ENCODE assay signal across 14 cellular contexts in the genomic region with DNA sequence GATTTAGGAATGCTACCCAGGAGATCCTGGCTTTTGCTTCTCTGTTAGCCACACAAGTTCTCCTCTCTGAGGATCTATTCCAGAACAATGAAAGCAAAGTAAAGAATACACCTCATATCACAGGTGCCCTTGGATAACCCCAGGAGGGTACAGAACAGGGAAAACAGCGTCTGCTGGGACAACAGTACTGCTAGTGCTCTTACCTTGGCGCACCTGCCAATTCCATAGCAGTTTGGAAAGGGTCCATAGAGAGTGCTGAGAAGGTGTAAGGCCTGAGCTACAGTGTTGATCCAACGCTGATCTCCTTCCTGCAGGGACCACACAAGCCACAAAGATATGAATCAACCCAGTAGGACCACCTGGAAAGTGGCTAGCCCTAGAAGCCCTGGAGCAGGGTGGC. TPM values are rescaled to one million over a fixed set of nuclear protein-coding genes. Genes with fewer than 3 reads are reported as not detected.
A peak's percentile ranks its signal among the peaks of the same experiment; 100 is the strongest.
DNase-seq lines count a peak whose midpoint lies in the region; ATAC-seq and TF ChIP-seq lines count a peak whose summit lies in the region.
"Had no signal": no experiment of that assay in that cellular context is flagged by ENCODE, and none has a peak within 500 bp of the region (broad histone marks: within the 10 kb centered on the region; RNA-seq: fewer than 3 reads in every experiment).

No MANE protein-coding gene starts in this region.

- peak overlapping the region; percentile 24 for H3K27ac ChIP-seq in VCaP
- H3K27ac ChIP-seq in prostate gland: no peak overlapping the region
- H3K27ac ChIP-seq: BLaER1 had no signal

- H3K4me1 ChIP-seq in prostate gland (replicated peaks): no peaks in the 10 kb centered on the region
- H3K4me1 ChIP-seq: BLaER1 had no signal

- H3K27ac Mint-ChIP-seq in activated naive CD4-positive, alpha-beta T cell treated with anti-CD3 and anti-CD28 coated beads, Interleukin-2, amount 50 U/mL, for 24 hours: peak overlapping the region; percentile 77
- H3K27ac Mint-ChIP-seq: CD8-positive, alpha-beta T cell; H9 had no signal

- no peak overlapping the region for H3K4me3 ChIP-seq in prostate gland
- H3K4me3 ChIP-seq: BLaER1 had no signal

- H3K9me3 ChIP-seq in prostate gland: no peaks in the 10 kb centered on the region
- H3K9me3 ChIP-seq: BLaER1 had no signal

- H3K36me3 Mint-ChIP-seq in activated naive CD4-positive, alpha-beta T cell treated with anti-CD3 and anti-CD28 coated beads, Interleukin-2, amount 50 U/mL, for 24 hours: peaks cover 9% of the 10 kb centered on the region

- no peaks in the 10 kb centered on the region for H3K27me3 Mint-ChIP-seq in activated naive CD4-positive, alpha-beta T cell treated with anti-CD3 and anti-CD28 coated beads, Interleukin-2, amount 50 U/mL, for 24 hours

- no peaks in the 10 kb centered on the region for H3K27me3 ChIP-seq in prostate gland (replicated peaks; ENCODE audit: insufficient read depth)
- H3K27me3 ChIP-seq: BLaER1 had no signal

- no peak overlapping the region for H3K4me3 Mint-ChIP-seq in activated naive CD4-positive, alpha-beta T cell treated with anti-CD3 and anti-CD28 coated beads, Interleukin-2, amount 50 U/mL, for 24 hours
- H3K4me3 Mint-ChIP-seq: CD8-positive, alpha-beta T cell; H9 had no signal

- DNase-seq in activated naive CD4-positive, alpha-beta T cell treated with anti-CD3 and anti-CD28 coated beads, Interleukin-2, amount 50 U/mL, for 16 hours: no peak
- peak; percentile 8 for DNase-seq in prostate gland (ENCODE audit: low spot score)
- no peak for DNase-seq in epidermal melanocyte (ENCODE audit: insufficient read length, low spot score)
- DNase-seq in NCI-H2107 treated with DMSO at 0.1 percent for 48 hours (lab: John Stamatoyannopoulos, UW; ENCODE audit: unreplicated experiment): no peak
- DNase-seq: 8988T; Calu3; CD8-positive, alpha-beta T cell; DMS79 treated with DMSO at 0.1 percent for 48 hours; GF-D8; H9 had no signal

- H3K36me3 ChIP-seq in prostate gland: peaks cover 0 to 20% of the 10 kb centered on the region in 2 donors

- H3K4me1 Mint-ChIP-seq in activated naive CD4-positive, alpha-beta T cell treated with anti-CD3 and anti-CD28 coated beads, Interleukin-2, amount 50 U/mL, for 24 hours: no peaks in the 10 kb centered on the region
- H3K4me1 Mint-ChIP-seq: H9 had no signal

- H3K9me3 Mint-ChIP-seq in activated naive CD4-positive, alpha-beta T cell treated with anti-CD3 and anti-CD28 coated beads, Interleukin-2, amount 50 U/mL, for 24 hours: no peaks in the 10 kb centered on the region
- H3K9me3 Mint-ChIP-seq: CD8-positive, alpha-beta T cell; H9 had no signal

- WGBS in prostate gland: 70% methylated on average over 3 of the region's 3 CpGs

- intact Hi-C loops in prostate gland (cut with DNase I): no loop called here

- TF ChIP-seq CTCF in VCaP (conservative IDR thresholded peaks at IDR 0.05): no peak
- TF ChIP-seq CTCF in prostate gland (IDR thresholded peaks at IDR 0.05): no peak

- TF ChIP-seq POLR2A in prostate gland (IDR thresholded peaks at IDR 0.05): no peak

- no peak for ATAC-seq in HG02798 (IDR thresholded peaks at IDR 0.05; ENCODE audit: poor library complexity, unreplicated experiment)
- ATAC-seq: CD8-positive, alpha-beta T cell had no signal

RNA-seq across cellular contexts. Expression of a gene that starts 12.9 kb away (rescaled TPM):
- total RNA-seq in prostate gland: 10 to 100 TPM; 13.5 to 37.0 TPM

RNA-seq across cellular contexts. Expression of a gene that starts 15.1 kb away (rescaled TPM):
- total RNA-seq in prostate gland: 10 to 100 TPM in 1 of 2 donors, 1 to 10 TPM in 1; 9.4 to 18.3 TPM

RNA-seq across cellular contexts. Expression of a gene that starts 52.6 kb away (rescaled TPM):
- 10 to 100 TPM in 1 of 2 donors, 1 to 10 TPM in 1; 9.1 to 13.0 TPM for total RNA-seq in prostate gland
